Comparison of ENCODE assay signal across 1 cellular context in the genomic region with DNA sequence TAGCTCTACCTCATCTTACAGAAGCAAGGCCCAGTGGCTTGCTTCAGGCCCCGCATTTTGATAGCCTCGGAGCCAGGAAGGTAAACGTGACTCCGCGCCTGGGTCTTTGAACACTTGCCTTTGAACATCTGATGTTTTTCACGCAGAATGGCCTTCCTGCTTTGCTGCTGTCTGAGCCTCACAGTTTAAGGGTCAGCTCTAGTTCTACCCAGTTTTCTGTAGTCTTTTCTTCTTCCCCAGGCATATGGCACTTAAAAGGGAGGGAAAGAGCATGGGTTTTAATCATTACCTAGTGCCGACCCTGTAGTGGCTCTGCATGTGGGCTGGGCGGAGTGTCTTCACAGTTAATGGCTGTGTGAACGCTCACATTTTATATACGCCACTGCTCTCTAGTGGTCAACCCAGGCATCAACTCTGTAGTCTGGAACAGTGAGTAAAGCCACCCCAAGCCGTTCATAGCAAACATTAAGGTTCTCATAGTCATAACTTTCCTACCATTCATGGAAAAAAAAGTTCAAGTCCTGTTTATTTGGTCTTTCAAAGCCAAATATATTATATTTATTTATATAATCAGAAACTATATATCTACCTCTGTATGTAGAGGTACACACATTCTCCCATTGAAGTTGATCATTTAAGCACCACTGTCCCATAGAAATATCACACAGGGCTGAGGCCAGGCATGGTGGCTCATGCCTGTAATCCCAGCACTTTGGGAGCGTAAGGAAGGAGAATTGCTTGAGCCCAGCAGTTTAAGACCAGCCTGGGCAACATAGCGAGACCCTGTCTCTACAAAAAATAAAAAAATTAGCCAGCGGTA.
TF ChIP-seq lines count a peak whose summit lies in the region.

No MANE protein-coding gene starts in this region.

TF ChIP-seq in K562, 482 proteins besides CTCF, POLR2A, EP300 and RAD21 (continued from another document and continues in another):
- TF ChIP-seq, protein P1, sequence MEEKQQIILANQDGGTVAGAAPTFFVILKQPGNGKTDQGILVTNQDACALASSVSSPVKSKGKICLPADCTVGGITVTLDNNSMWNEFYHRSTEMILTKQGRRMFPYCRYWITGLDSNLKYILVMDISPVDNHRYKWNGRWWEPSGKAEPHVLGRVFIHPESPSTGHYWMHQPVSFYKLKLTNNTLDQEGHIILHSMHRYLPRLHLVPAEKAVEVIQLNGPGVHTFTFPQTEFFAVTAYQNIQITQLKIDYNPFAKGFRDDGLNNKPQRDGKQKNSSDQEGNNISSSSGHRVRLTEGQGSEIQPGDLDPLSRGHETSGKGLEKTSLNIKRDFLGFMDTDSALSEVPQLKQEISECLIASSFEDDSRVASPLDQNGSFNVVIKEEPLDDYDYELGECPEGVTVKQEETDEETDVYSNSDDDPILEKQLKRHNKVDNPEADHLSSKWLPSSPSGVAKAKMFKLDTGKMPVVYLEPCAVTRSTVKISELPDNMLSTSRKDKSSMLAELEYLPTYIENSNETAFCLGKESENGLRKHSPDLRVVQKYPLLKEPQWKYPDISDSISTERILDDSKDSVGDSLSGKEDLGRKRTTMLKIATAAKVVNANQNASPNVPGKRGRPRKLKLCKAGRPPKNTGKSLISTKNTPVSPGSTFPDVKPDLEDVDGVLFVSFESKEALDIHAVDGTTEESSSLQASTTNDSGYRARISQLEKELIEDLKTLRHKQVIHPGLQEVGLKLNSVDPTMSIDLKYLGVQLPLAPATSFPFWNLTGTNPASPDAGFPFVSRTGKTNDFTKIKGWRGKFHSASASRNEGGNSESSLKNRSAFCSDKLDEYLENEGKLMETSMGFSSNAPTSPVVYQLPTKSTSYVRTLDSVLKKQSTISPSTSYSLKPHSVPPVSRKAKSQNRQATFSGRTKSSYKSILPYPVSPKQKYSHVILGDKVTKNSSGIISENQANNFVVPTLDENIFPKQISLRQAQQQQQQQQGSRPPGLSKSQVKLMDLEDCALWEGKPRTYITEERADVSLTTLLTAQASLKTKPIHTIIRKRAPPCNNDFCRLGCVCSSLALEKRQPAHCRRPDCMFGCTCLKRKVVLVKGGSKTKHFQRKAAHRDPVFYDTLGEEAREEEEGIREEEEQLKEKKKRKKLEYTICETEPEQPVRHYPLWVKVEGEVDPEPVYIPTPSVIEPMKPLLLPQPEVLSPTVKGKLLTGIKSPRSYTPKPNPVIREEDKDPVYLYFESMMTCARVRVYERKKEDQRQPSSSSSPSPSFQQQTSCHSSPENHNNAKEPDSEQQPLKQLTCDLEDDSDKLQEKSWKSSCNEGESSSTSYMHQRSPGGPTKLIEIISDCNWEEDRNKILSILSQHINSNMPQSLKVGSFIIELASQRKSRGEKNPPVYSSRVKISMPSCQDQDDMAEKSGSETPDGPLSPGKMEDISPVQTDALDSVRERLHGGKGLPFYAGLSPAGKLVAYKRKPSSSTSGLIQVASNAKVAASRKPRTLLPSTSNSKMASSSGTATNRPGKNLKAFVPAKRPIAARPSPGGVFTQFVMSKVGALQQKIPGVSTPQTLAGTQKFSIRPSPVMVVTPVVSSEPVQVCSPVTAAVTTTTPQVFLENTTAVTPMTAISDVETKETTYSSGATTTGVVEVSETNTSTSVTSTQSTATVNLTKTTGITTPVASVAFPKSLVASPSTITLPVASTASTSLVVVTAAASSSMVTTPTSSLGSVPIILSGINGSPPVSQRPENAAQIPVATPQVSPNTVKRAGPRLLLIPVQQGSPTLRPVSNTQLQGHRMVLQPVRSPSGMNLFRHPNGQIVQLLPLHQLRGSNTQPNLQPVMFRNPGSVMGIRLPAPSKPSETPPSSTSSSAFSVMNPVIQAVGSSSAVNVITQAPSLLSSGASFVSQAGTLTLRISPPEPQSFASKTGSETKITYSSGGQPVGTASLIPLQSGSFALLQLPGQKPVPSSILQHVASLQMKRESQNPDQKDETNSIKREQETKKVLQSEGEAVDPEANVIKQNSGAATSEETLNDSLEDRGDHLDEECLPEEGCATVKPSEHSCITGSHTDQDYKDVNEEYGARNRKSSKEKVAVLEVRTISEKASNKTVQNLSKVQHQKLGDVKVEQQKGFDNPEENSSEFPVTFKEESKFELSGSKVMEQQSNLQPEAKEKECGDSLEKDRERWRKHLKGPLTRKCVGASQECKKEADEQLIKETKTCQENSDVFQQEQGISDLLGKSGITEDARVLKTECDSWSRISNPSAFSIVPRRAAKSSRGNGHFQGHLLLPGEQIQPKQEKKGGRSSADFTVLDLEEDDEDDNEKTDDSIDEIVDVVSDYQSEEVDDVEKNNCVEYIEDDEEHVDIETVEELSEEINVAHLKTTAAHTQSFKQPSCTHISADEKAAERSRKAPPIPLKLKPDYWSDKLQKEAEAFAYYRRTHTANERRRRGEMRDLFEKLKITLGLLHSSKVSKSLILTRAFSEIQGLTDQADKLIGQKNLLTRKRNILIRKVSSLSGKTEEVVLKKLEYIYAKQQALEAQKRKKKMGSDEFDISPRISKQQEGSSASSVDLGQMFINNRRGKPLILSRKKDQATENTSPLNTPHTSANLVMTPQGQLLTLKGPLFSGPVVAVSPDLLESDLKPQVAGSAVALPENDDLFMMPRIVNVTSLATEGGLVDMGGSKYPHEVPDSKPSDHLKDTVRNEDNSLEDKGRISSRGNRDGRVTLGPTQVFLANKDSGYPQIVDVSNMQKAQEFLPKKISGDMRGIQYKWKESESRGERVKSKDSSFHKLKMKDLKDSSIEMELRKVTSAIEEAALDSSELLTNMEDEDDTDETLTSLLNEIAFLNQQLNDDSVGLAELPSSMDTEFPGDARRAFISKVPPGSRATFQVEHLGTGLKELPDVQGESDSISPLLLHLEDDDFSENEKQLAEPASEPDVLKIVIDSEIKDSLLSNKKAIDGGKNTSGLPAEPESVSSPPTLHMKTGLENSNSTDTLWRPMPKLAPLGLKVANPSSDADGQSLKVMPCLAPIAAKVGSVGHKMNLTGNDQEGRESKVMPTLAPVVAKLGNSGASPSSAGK (IDR thresholded peaks at IDR 0.05): peak; percentile 65
- TF ChIP-seq DMBX1 (CRISPR knock-in tag; IDR thresholded peaks at IDR 0.05; ENCODE audit: borderline replicate concordance) (no peak), ZNF77 (CRISPR knock-in tag; IDR thresholded peaks at IDR 0.05) (no peak), KLF16 (IDR thresholded peaks at IDR 0.05) (peak; percentile 47; the same call in 1 of the 2 replicates), XRCC3 (IDR thresholded peaks at IDR 0.05) (no peak), RBM15 (IDR thresholded peaks at IDR 0.05; ENCODE audit: insufficient read depth, low read length) (no peak), MBD2 (IDR thresholded peaks at IDR 0.05; ENCODE audit: borderline replicate concordance, low read depth) (0 out of 2 replicates have a peak, but pooled peaks have one; percentile 16), RUNX1 (IDR thresholded peaks at IDR 0.05; ENCODE audit: low read depth) (no peak), ATF1 (CRISPR knock-in tag; IDR thresholded peaks at IDR 0.05) (no peak), ATF1 (tag; IDR thresholded peaks at IDR 0.05) (no peak), MTA1 (IDR thresholded peaks at IDR 0.05; ENCODE audit: borderline replicate concordance) (no peak), MYC (IDR thresholded peaks at IDR 0.05; ENCODE audit: low read depth, low read length) (no peak), MYC (CRISPR knock-in tag; IDR thresholded peaks at IDR 0.05; ENCODE audit: borderline replicate concordance, low read depth) (no peak), KDM4B (IDR thresholded peaks at IDR 0.05; ENCODE audit: borderline replicate concordance in 2 of 2, low read depth in 1 of 2) (no peak), SMC3 (conservative IDR thresholded peaks at IDR 0.05; ENCODE audit: insufficient read depth, low read depth, low read length) (peak; percentile 93), RBM39 (optimal IDR thresholded peaks at IDR 0.05; ENCODE audit: low read depth, low read length) (no peak), ZBTB7A (IDR thresholded peaks at IDR 0.05; ENCODE audit: borderline replicate concordance, control insufficient read depth, low read depth, low read length) (no peak), ZNF140 (CRISPR knock-in tag; IDR thresholded peaks at IDR 0.05) (no peak), FOXP1 (CRISPR knock-in tag; IDR thresholded peaks at IDR 0.05) (0 out of 2 replicates have a peak, but pooled peaks have one; percentile 62), CBFA2T2 (conservative IDR thresholded peaks at IDR 0.05) (no peak), CBX5 (IDR thresholded peaks at IDR 0.05; ENCODE audit: borderline replicate concordance, low read depth) (peak; percentile 64; the same call in 1 of the 2 replicates), ZBTB17 (CRISPR knock-in tag; IDR thresholded peaks at IDR 0.05) (no peak), FOS (IDR thresholded peaks at IDR 0.05; ENCODE audit: extremely low read depth, insufficient read length) (no peak), RCOR1 (IDR thresholded peaks at IDR 0.05; ENCODE audit: borderline replicate concordance in 1 of 2, low read depth in 2 of 2, low read length in 2 of 2) (peak in 1 of 2 experiments; percentile 48; a peak in 1 of 4 replicates), KAT7 (CRISPR knock-in tag; IDR thresholded peaks at IDR 0.05; ENCODE audit: borderline replicate concordance) (0 out of 2 replicates have a peak, but pooled peaks have one; percentile 46), DACH1 (IDR thresholded peaks at IDR 0.05; ENCODE audit: partially characterized antibody) (no peak), PTRF (tag; IDR thresholded peaks at IDR 0.05) (no peak), TSC22D4 (tag; IDR thresholded peaks at IDR 0.05) (no peak), STAG1 (CRISPR knock-in tag; IDR thresholded peaks at IDR 0.05; ENCODE audit: borderline replicate concordance) (peak; percentile 63; the same call in 1 of the 2 replicates), ZNF134 (CRISPR knock-in tag; conservative IDR thresholded peaks at IDR 0.05) (no peak), ZNF24 (IDR thresholded peaks at IDR 0.05) (peak; percentile 18; the same call in 1 of the 2 replicates), ZNF239 (CRISPR knock-in tag; IDR thresholded peaks at IDR 0.05) (no peak), ZNF766 (CRISPR knock-in tag; conservative IDR thresholded peaks at IDR 0.05) (peak; percentile 61; the same call in 1 of the 2 replicates), EHMT2 (IDR thresholded peaks at IDR 0.05) (0 out of 2 replicates have a peak, but pooled peaks have one; percentile 9), LCOR (CRISPR knock-in tag; IDR thresholded peaks at IDR 0.05) (0 out of 2 replicates have a peak, but pooled peaks have one; percentile 24), TEAD4 (IDR thresholded peaks at IDR 0.05; ENCODE audit: low read length) (no peak), TEAD4 (CRISPR knock-in tag; IDR thresholded peaks at IDR 0.05; ENCODE audit: borderline replicate concordance) (no peak), POLR2G (IDR thresholded peaks at IDR 0.05; ENCODE audit: low read depth, low read length) (no peak), TCFL5 (CRISPR knock-in tag; conservative IDR thresholded peaks at IDR 0.05) (no peak), ZSCAN32 (CRISPR knock-in tag; IDR thresholded peaks at IDR 0.05) (no peak)
- TF ChIP-seq, protein P2, sequence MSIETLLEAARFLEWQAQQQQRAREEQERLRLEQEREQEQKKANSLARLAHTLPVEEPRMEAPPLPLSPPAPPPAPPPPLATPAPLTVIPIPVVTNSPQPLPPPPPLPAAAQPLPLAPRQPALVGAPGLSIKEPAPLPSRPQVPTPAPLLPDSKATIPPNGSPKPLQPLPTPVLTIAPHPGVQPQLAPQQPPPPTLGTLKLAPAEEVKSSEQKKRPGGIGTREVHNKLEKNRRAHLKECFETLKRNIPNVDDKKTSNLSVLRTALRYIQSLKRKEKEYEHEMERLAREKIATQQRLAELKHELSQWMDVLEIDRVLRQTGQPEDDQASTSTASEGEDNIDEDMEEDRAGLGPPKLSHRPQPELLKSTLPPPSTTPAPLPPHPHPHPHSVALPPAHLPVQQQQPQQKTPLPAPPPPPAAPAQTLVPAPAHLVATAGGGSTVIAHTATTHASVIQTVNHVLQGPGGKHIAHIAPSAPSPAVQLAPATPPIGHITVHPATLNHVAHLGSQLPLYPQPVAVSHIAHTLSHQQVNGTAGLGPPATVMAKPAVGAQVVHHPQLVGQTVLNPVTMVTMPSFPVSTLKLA (conservative IDR thresholded peaks at IDR 0.05): 0 out of 4 replicates have a peak, but pooled peaks of 1 of the 2 experiments have one; percentile 26
- TF ChIP-seq, protein P3, sequence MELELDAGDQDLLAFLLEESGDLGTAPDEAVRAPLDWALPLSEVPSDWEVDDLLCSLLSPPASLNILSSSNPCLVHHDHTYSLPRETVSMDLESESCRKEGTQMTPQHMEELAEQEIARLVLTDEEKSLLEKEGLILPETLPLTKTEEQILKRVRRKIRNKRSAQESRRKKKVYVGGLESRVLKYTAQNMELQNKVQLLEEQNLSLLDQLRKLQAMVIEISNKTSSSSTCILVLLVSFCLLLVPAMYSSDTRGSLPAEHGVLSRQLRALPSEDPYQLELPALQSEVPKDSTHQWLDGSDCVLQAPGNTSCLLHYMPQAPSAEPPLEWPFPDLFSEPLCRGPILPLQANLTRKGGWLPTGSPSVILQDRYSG (tag; conservative IDR thresholded peaks at IDR 0.05; ENCODE audit: low read depth): 0 out of 2 replicates have a peak, but pooled peaks have one; percentile 47
- TF ChIP-seq, protein P4, sequence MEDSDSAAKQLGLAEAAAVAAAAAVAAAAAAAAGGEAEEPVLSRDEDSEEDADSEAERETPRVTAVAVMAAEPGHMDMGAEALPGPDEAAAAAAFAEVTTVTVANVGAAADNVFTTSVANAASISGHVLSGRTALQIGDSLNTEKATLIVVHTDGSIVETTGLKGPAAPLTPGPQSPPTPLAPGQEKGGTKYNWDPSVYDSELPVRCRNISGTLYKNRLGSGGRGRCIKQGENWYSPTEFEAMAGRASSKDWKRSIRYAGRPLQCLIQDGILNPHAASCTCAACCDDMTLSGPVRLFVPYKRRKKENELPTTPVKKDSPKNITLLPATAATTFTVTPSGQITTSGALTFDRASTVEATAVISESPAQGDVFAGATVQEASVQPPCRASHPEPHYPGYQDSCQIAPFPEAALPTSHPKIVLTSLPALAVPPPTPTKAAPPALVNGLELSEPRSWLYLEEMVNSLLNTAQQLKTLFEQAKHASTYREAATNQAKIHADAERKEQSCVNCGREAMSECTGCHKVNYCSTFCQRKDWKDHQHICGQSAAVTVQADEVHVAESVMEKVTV (CRISPR knock-in tag; IDR thresholded peaks at IDR 0.05): peak; percentile 91
- TF ChIP-seq, protein P5, sequence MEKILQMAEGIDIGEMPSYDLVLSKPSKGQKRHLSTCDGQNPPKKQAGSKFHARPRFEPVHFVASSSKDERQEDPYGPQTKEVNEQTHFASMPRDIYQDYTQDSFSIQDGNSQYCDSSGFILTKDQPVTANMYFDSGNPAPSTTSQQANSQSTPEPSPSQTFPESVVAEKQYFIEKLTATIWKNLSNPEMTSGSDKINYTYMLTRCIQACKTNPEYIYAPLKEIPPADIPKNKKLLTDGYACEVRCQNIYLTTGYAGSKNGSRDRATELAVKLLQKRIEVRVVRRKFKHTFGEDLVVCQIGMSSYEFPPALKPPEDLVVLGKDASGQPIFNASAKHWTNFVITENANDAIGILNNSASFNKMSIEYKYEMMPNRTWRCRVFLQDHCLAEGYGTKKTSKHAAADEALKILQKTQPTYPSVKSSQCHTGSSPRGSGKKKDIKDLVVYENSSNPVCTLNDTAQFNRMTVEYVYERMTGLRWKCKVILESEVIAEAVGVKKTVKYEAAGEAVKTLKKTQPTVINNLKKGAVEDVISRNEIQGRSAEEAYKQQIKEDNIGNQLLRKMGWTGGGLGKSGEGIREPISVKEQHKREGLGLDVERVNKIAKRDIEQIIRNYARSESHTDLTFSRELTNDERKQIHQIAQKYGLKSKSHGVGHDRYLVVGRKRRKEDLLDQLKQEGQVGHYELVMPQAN (IDR thresholded peaks at IDR 0.05; ENCODE audit: borderline replicate concordance): no peak
